ENCODE assay signal across 25 cellular contexts in the genomic region with DNA sequence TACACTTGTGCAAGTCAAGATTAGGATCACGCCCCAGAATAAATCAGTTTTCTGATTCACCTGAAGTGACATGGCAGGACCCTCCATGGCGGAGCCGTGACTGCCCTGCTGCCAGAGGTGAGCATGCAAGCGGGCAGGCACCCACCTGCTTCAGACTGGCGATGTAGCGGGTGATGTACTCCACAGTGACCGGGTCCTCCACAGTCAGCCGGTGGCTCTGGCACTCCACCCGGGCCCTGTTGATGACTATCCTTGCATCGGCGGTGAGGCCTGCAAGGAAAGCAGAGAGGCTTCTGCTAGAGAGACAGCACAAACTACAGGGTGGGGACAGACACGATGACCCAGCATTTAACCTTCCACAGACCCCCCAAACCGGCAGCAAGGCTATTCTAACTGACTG. TPM values are rescaled to one million over a fixed set of nuclear protein-coding genes. Genes with fewer than 3 reads are reported as not detected.
A peak's percentile ranks its signal among the peaks of the same experiment; 100 is the strongest.
DNase-seq lines count a peak whose midpoint lies in the region; ATAC-seq and TF ChIP-seq lines count a peak whose summit lies in the region.
"Had no signal": no experiment of that assay in that cellular context is flagged by ENCODE, and none has a peak within 500 bp of the region (broad histone marks: within the 10 kb centered on the region; RNA-seq: fewer than 3 reads in every experiment).

No MANE protein-coding gene starts in this region.

- H3K4me1 ChIP-seq in GM23338 (ENCODE audit: insufficient read depth), result peaks cover 2% of the 10 kb centered on the region

- no peak overlapping the region for H3K4me2 ChIP-seq in GM23338
- H3K4me2 ChIP-seq: PC-9 had no signal

- no peak for ATAC-seq in GM23338
- no peak for ATAC-seq in naive thymus-derived CD8-positive, alpha-beta T cell
- ATAC-seq in activated CD4-positive, CD25-positive, alpha-beta regulatory T cell treated with anti-CD3 and anti-CD28 coated beads, Interleukin-2, amount 50 U/mL, for 24 hours, result no peak
- no peak for ATAC-seq in GM19397 (IDR thresholded peaks at IDR 0.05; ENCODE audit: unreplicated experiment)
- ATAC-seq in activated CD8-positive, alpha-beta memory T cell treated with anti-CD3 and anti-CD28 coated beads, Interleukin-2, amount 10 ng/mL, durations not matched to agents 7 days and 5 days, result no peak
- ATAC-seq: left cardiac atrium; stimulated activated naive CD8-positive, alpha-beta T cell treated with anti-CD3 and anti-CD28 coated beads, Interleukin-15, Interleukin-2, amounts not matched to agents 100 U/mL and 50 U/mL, for 24 hours had no signal

- CTCF ChIA-PET in activated CD4-positive, alpha-beta T cell treated with anti-CD3 and anti-CD28 coated beads, Interleukin-2, amount 10 ng/mL, durations not matched to agents 7 days and 5 days (lab: Charles Lee), result no interaction called here
- CTCF ChIA-PET in activated CD8-positive, alpha-beta memory T cell treated with anti-CD3 and anti-CD28 coated beads, Interleukin-2, amount 10 ng/mL, durations not matched to agents 7 days and 5 days (lab: Charles Lee), result no interaction called here

- peaks cover 57% of the 10 kb centered on the region for H3K36me3 Mint-ChIP-seq in activated CD4-positive, alpha-beta T cell treated with anti-CD3 and anti-CD28 coated beads, Interleukin-2, amount 10 ng/mL, durations not matched to agents 7 days and 5 days (ENCODE audit: low read depth)
- peaks cover 77% of the 10 kb centered on the region for H3K36me3 Mint-ChIP-seq in GM23338 (ENCODE audit: low read depth)
- peaks cover 8% of the 10 kb centered on the region for H3K36me3 Mint-ChIP-seq in activated naive CD8-positive, alpha-beta T cell
- H3K36me3 Mint-ChIP-seq in naive thymus-derived CD8-positive, alpha-beta T cell, result peaks cover 9 to 62% (median 19%) of the 10 kb centered on the region in 3 donors
- H3K36me3 Mint-ChIP-seq in activated CD8-positive, alpha-beta memory T cell treated with anti-CD3 and anti-CD28 coated beads, Interleukin-2, amount 10 ng/mL, durations not matched to agents 7 days and 5 days, result peaks cover 51% of the 10 kb centered on the region

- no peak for DNase-seq in activated CD4-positive, alpha-beta T cell treated with anti-CD3 and anti-CD28 coated beads, Interleukin-2, amount 10 ng/mL, durations not matched to agents 7 days and 5 days
- no peak for DNase-seq in activated CD4-positive, alpha-beta T cell treated with anti-CD3 and anti-CD28 coated beads, Interleukin-2, amount 50 U/mL, for 4 hours
- DNase-seq in GM23338 (ENCODE audit: low spot score), result no peak
- DNase-seq in naive thymus-derived CD8-positive, alpha-beta T cell, result no peak
- no peak for DNase-seq in activated CD8-positive, alpha-beta memory T cell treated with anti-CD3 and anti-CD28 coated beads, Interleukin-2, amount 10 ng/mL, durations not matched to agents 7 days and 5 days
- DNase-seq: 8988T; adrenal gland; AML-193; DMS79; head of caudate nucleus; left cardiac atrium; NCI-H1092 treated with DMSO at 0.1 percent for 48 hours; NCI-H2029; NCI-H345; occipital lobe; PC-9; stimulated activated CD4-positive, alpha-beta T cell treated with anti-CD3 and anti-CD28 coated beads, Interleukin-4, amount 100 ng/mL, for 4 hours; stimulated activated naive CD8-positive, alpha-beta T cell treated with anti-CD3 and anti-CD28 coated beads, Interleukin-15, Interleukin-2, amounts not matched to agents 100 U/mL and 50 U/mL, for 24 hours had no signal

- H3K9me2 ChIP-seq in GM23338 (ENCODE audit: insufficient read depth), result no peaks in the 10 kb centered on the region

- no peaks in the 10 kb centered on the region for H3K27me3 Mint-ChIP-seq in activated CD4-positive, alpha-beta T cell treated with anti-CD3 and anti-CD28 coated beads, Interleukin-2, amount 10 ng/mL, durations not matched to agents 7 days and 5 days
- H3K27me3 Mint-ChIP-seq in GM23338 (ENCODE audit: insufficient read depth, low read depth, poor library complexity), result peaks cover 20% of the 10 kb centered on the region
- no peaks in the 10 kb centered on the region for H3K27me3 Mint-ChIP-seq in activated naive CD8-positive, alpha-beta T cell
- H3K27me3 Mint-ChIP-seq in naive thymus-derived CD8-positive, alpha-beta T cell, result no peaks in the 10 kb centered on the region
- no peaks in the 10 kb centered on the region for H3K27me3 Mint-ChIP-seq in activated CD8-positive, alpha-beta memory T cell treated with anti-CD3 and anti-CD28 coated beads, Interleukin-2, amount 10 ng/mL, durations not matched to agents 7 days and 5 days
- H3K27me3 Mint-ChIP-seq: dendritic cell treated with granulocyte-macrophage colony-stimulating factor and Interleukin-4, amounts not matched to agents 40 ng/mL and 50 ng/mL, for 4 days had no signal

- H3K27ac Mint-ChIP-seq in activated CD4-positive, alpha-beta T cell treated with anti-CD3 and anti-CD28 coated beads, Interleukin-2, amount 10 ng/mL, durations not matched to agents 7 days and 5 days, result peak overlapping the region; percentile 92
- H3K27ac Mint-ChIP-seq in GM23338, result no peak overlapping the region
- H3K27ac Mint-ChIP-seq in activated naive CD8-positive, alpha-beta T cell, result peak overlapping the region; percentile 61
- H3K27ac Mint-ChIP-seq in naive thymus-derived CD8-positive, alpha-beta T cell, result peak overlapping the region in 7 of 10 donors; percentile 34 to 95 (median 59)
- H3K27ac Mint-ChIP-seq in activated CD8-positive, alpha-beta memory T cell treated with anti-CD3 and anti-CD28 coated beads, Interleukin-2, amount 10 ng/mL, durations not matched to agents 7 days and 5 days, result no peak overlapping the region
- H3K27ac Mint-ChIP-seq: dendritic cell treated with granulocyte-macrophage colony-stimulating factor and Interleukin-4, amounts not matched to agents 40 ng/mL and 50 ng/mL, for 4 days; T-helper 1 cell treated with Interleukin-12 subunit alpha and Interleukin-12 subunit beta and Interleukin-4 antibody, amounts not matched to agents 30 μg/mL and 1 μg/mL, for 36 hours had no signal

- peaks cover 48% of the 10 kb centered on the region for H3K79me2 ChIP-seq in GM23338 (replicated peaks; ENCODE audit: insufficient read depth)

- H3K9me3 Mint-ChIP-seq in activated CD4-positive, alpha-beta T cell treated with anti-CD3 and anti-CD28 coated beads, Interleukin-2, amount 10 ng/mL, durations not matched to agents 7 days and 5 days, result no peaks in the 10 kb centered on the region
- H3K9me3 Mint-ChIP-seq in GM23338, result no peaks in the 10 kb centered on the region; the same call in 2 of the 3 replicates
- H3K9me3 Mint-ChIP-seq in activated naive CD8-positive, alpha-beta T cell (ENCODE audit: low read depth), result no peaks in the 10 kb centered on the region
- H3K9me3 Mint-ChIP-seq in naive thymus-derived CD8-positive, alpha-beta T cell, result no peaks in the 10 kb centered on the region
- no peaks in the 10 kb centered on the region for H3K9me3 Mint-ChIP-seq in activated CD8-positive, alpha-beta memory T cell treated with anti-CD3 and anti-CD28 coated beads, Interleukin-2, amount 10 ng/mL, durations not matched to agents 7 days and 5 days (ENCODE audit: low read depth)
- H3K9me3 Mint-ChIP-seq: dendritic cell treated with granulocyte-macrophage colony-stimulating factor and Interleukin-4, amounts not matched to agents 40 ng/mL and 50 ng/mL, for 4 days; T-helper 1 cell treated with Interleukin-12 subunit alpha and Interleukin-12 subunit beta and Interleukin-4 antibody, amounts not matched to agents 30 μg/mL and 1 μg/mL, for 36 hours had no signal

- H3F3A ChIP-seq in GM23338 (replicated peaks; ENCODE audit: low read depth), result peaks cover 38% of the 10 kb centered on the region

- H2AFZ ChIP-seq in GM23338, result no peak overlapping the region
- H2AFZ ChIP-seq: PC-9 had no signal

- no peak for TF ChIP-seq CTCF in GM23338 (conservative IDR thresholded peaks at IDR 0.05; ENCODE audit: low read depth in 2 of 2)

- POLR2A ChIA-PET in activated CD4-positive, alpha-beta T cell treated with anti-CD3 and anti-CD28 coated beads, Interleukin-2, amount 10 ng/mL, durations not matched to agents 7 days and 5 days (lab: Charles Lee), result no interaction called here
- POLR2A ChIA-PET in naive thymus-derived CD8-positive, alpha-beta T cell (lab: Charles Lee), result interaction anchor here (2.8 kb wide), 2 partner anchors 73 to 113 kb away, joined by 9 to 10 read pairs; no protein-coding TSS in a partner anchor

- peaks cover 46% of the 10 kb centered on the region for H3K4me1 Mint-ChIP-seq in activated CD4-positive, alpha-beta T cell treated with anti-CD3 and anti-CD28 coated beads, Interleukin-2, amount 10 ng/mL, durations not matched to agents 7 days and 5 days
- peaks cover 14% of the 10 kb centered on the region; the same call in 2 of the 3 replicates for H3K4me1 Mint-ChIP-seq in GM23338
- peaks cover 38% of the 10 kb centered on the region for H3K4me1 Mint-ChIP-seq in activated naive CD8-positive, alpha-beta T cell (ENCODE audit: low read depth)
- H3K4me1 Mint-ChIP-seq in naive thymus-derived CD8-positive, alpha-beta T cell, result peaks cover 19 to 44% (median 38%) of the 10 kb centered on the region in 4 donors
- H3K4me1 Mint-ChIP-seq in activated CD8-positive, alpha-beta memory T cell treated with anti-CD3 and anti-CD28 coated beads, Interleukin-2, amount 10 ng/mL, durations not matched to agents 7 days and 5 days, result peaks cover 42% of the 10 kb centered on the region

- peaks cover 55% of the 10 kb centered on the region for H3K36me3 ChIP-seq in GM23338 (ENCODE audit: insufficient read depth)

- no peak overlapping the region for H3K27ac ChIP-seq in GM23338 (ENCODE audit: low read depth)
- H3K27ac ChIP-seq: PC-9, SJSA1 had no signal

- H3K4me3 ChIP-seq in GM23338, result no peak overlapping the region
- H3K4me3 ChIP-seq: adrenal gland, PC-9, SJSA1, tibial nerve had no signal

- H3K27me3 ChIP-seq in GM23338 (ENCODE audit: insufficient read depth), result no peaks in the 10 kb centered on the region
- H3K27me3 ChIP-seq: adrenal gland, SJSA1, tibial nerve had no signal

- H4K20me1 ChIP-seq in GM23338 (replicated peaks; ENCODE audit: insufficient read depth), result peaks cover 57% of the 10 kb centered on the region

- no peak overlapping the region for H3K4me3 Mint-ChIP-seq in activated CD4-positive, alpha-beta T cell treated with anti-CD3 and anti-CD28 coated beads, Interleukin-2, amount 10 ng/mL, durations not matched to agents 7 days and 5 days
- 0 out of 3 replicates have a peak overlapping the region, but pooled peaks have one; percentile 30 for H3K4me3 Mint-ChIP-seq in GM23338
- no peak overlapping the region for H3K4me3 Mint-ChIP-seq in activated naive CD8-positive, alpha-beta T cell
- peak overlapping the region in 1 of 10 donors; percentile 60 for H3K4me3 Mint-ChIP-seq in naive thymus-derived CD8-positive, alpha-beta T cell
- H3K4me3 Mint-ChIP-seq in activated CD8-positive, alpha-beta memory T cell treated with anti-CD3 and anti-CD28 coated beads, Interleukin-2, amount 10 ng/mL, durations not matched to agents 7 days and 5 days, result no peak overlapping the region
- H3K4me3 Mint-ChIP-seq: dendritic cell treated with granulocyte-macrophage colony-stimulating factor and Interleukin-4, amounts not matched to agents 40 ng/mL and 50 ng/mL, for 4 days had no signal

RNA-seq across cellular contexts. Expression of gene PSMA7, which starts 3.6 kb away (rescaled TPM):
- 100 to 1,000 TPM; 250 to 306 TPM for total RNA-seq in activated CD4-positive, alpha-beta T cell treated with anti-CD3 and anti-CD28 coated beads, Interleukin-2, amount 10 ng/mL, durations not matched to agents 7 days and 5 days
- 357 and 427 TPM in 2 replicates for total RNA-seq in GM23338 (2014; rRNA removed; shearing (Covaris generic))
- 610 and 628 TPM in 2 replicates for polyA plus RNA-seq in GM23338 (2016; fragmentation: Nextera tagmentation; extraction: Ambion mirVana)
- total RNA-seq in naive thymus-derived CD8-positive, alpha-beta T cell, result 100 to 1,000 TPM; 178 to 185 TPM
- 100 to 1,000 TPM; 362 to 473 (median 419) TPM for polyA plus RNA-seq in naive thymus-derived CD8-positive, alpha-beta T cell
- 100 to 1,000 TPM; 287 to 359 TPM for total RNA-seq in activated CD8-positive, alpha-beta memory T cell treated with anti-CD3 and anti-CD28 coated beads, Interleukin-2, amount 10 ng/mL, durations not matched to agents 7 days and 5 days

RNA-seq across cellular contexts. Expression of gene SS18L1, which starts 3.9 kb away (rescaled TPM):
- 10 to 100 TPM; 17.3 to 19.7 TPM for total RNA-seq in activated CD4-positive, alpha-beta T cell treated with anti-CD3 and anti-CD28 coated beads, Interleukin-2, amount 10 ng/mL, durations not matched to agents 7 days and 5 days
- 24.6 and 32.6 TPM in 2 replicates for total RNA-seq in GM23338 (2014; rRNA removed; shearing (Covaris generic))
- polyA plus RNA-seq in GM23338 (2016; fragmentation: Nextera tagmentation; extraction: Ambion mirVana), result 6.5 and 7.3 TPM in 2 replicates
- 10 to 100 TPM; 23.0 to 23.6 TPM for total RNA-seq in naive thymus-derived CD8-positive, alpha-beta T cell
- under 1 TPM; 0.39 to 0.58 (median 0.50) TPM for polyA plus RNA-seq in naive thymus-derived CD8-positive, alpha-beta T cell
- 10 to 100 TPM; 19.5 to 23.0 TPM for total RNA-seq in activated CD8-positive, alpha-beta memory T cell treated with anti-CD3 and anti-CD28 coated beads, Interleukin-2, amount 10 ng/mL, durations not matched to agents 7 days and 5 days

RNA-seq across cellular contexts. Expression of gene LSM14B, which starts 17.4 kb away (rescaled TPM):
- 10 to 100 TPM; 42.6 to 47.1 TPM for total RNA-seq in activated CD4-positive, alpha-beta T cell treated with anti-CD3 and anti-CD28 coated beads, Interleukin-2, amount 10 ng/mL, durations not matched to agents 7 days and 5 days
- 46.3 and 55.7 TPM in 2 replicates for total RNA-seq in GM23338 (2014; rRNA removed; shearing (Covaris generic))
- 9.6 and 12.1 TPM in 2 replicates for polyA plus RNA-seq in GM23338 (2016; fragmentation: Nextera tagmentation; extraction: Ambion mirVana)
- total RNA-seq in naive thymus-derived CD8-positive, alpha-beta T cell, result 10 to 100 TPM; 53.5 to 55.8 TPM
- 1 to 10 TPM; 1.5 to 2.4 (median 2.4) TPM for polyA plus RNA-seq in naive thymus-derived CD8-positive, alpha-beta T cell
- total RNA-seq in activated CD8-positive, alpha-beta memory T cell treated with anti-CD3 and anti-CD28 coated beads, Interleukin-2, amount 10 ng/mL, durations not matched to agents 7 days and 5 days, result 10 to 100 TPM; 34.6 to 34.8 TPM

RNA-seq across cellular contexts. Expression of gene MTG2, which starts 43.2 kb away (rescaled TPM):
- total RNA-seq in activated CD4-positive, alpha-beta T cell treated with anti-CD3 and anti-CD28 coated beads, Interleukin-2, amount 10 ng/mL, durations not matched to agents 7 days and 5 days, result 10 to 100 TPM; 33.6 to 37.3 TPM
- 11.3 and 13.6 TPM in 2 replicates for total RNA-seq in GM23338 (2014; rRNA removed; shearing (Covaris generic))
- 11.7 and 15.4 TPM in 2 replicates for polyA plus RNA-seq in GM23338 (2016; fragmentation: Nextera tagmentation; extraction: Ambion mirVana)
- 10 to 100 TPM; 44.2 to 45.1 TPM for total RNA-seq in naive thymus-derived CD8-positive, alpha-beta T cell
- 10 to 100 TPM; 21.8 to 28.5 (median 21.9) TPM for polyA plus RNA-seq in naive thymus-derived CD8-positive, alpha-beta T cell
- 10 to 100 TPM; 34.0 to 40.1 TPM for total RNA-seq in activated CD8-positive, alpha-beta memory T cell treated with anti-CD3 and anti-CD28 coated beads, Interleukin-2, amount 10 ng/mL, durations not matched to agents 7 days and 5 days

Comparison
In these comparisons a context has a peak if more than half of its experiments do, and no peak if none do; other contexts are left out.
1. H3K27ac Mint-ChIP-seq: peak in activated CD4-positive, alpha-beta T cell treated with anti-CD3 and anti-CD28 coated beads, Interleukin-2, amount 10 ng/mL, durations not matched to agents 7 days and 5 days (single experiment), activated naive CD8-positive, alpha-beta T cell (single experiment) and naive thymus-derived CD8-positive, alpha-beta T cell (7 of 10); none in GM23338 (single experiment) and activated CD8-positive, alpha-beta memory T cell treated with anti-CD3 and anti-CD28 coated beads, Interleukin-2, amount 10 ng/mL, durations not matched to agents 7 days and 5 days (single experiment).